In genomic region chr3:126076140-126076539, GRCh38 we compare ENCODE assay signal across 23 cellular contexts. TPM values are rescaled to one million over a fixed set of nuclear protein-coding genes. Genes with fewer than 3 reads are reported as not detected.
DNase-seq lines count a peak whose midpoint lies in the region; ATAC-seq, FAIRE-seq and TF ChIP-seq lines count a peak whose summit lies in the region.
"Had no signal": no experiment of that assay in that cellular context is flagged by ENCODE, and none has a peak within 500 bp of the region (broad histone marks: within the 10 kb centered on the region; RNA-seq: fewer than 3 reads in every experiment).

No MANE protein-coding gene starts in this region.

- no peak overlapping the region for H2AFZ ChIP-seq in HepG2 (ENCODE audit: low read length)

- intact Hi-C loops in HepG2 (cut with micrococcal nuclease; ENCODE audit: unreplicated experiment) (no loop called here), right lobe of liver (cut with DNase I) (no loop called here)

- H3K27me3 ChIP-seq in HepG2 (ENCODE audit: control insufficient read depth in 1 of 2, insufficient read depth in 2 of 2, low read length in 2 of 2) (no peaks in the 10 kb centered on the region), right lobe of liver (no peaks in the 10 kb centered on the region), bronchial epithelial cell (ENCODE audit: control insufficient read depth, insufficient read depth, low read length) (no peaks in the 10 kb centered on the region)
- H3K27me3 ChIP-seq: BLaER1 treated with 17β-estradiol and CSF1 and Interleukin-3, amounts not matched to agents 10 nM and 100 nM had no signal

- BruUV-seq in HepG2 (replicated peaks; lab: Mats Ljungman, UMichigan) = no TSS peak

- FAIRE-seq in HepG2 (lab: Jason Lieb, UNC) (peak; percentile 55), bronchial epithelial cell (lab: Jason Lieb, UNC) (peak; percentile 32)
- FAIRE-seq: A549, GM12891 had no signal

- H3K27ac ChIP-seq in HepG2 (ENCODE audit: extremely low read length, insufficient read depth, low read length) = no peak overlapping the region
- no peak overlapping the region for H3K27ac ChIP-seq in right lobe of liver
- H3K27ac ChIP-seq in VCaP = peak overlapping the region; percentile 20; the same call in 1 of the 2 replicates
- H3K27ac ChIP-seq: 22Rv1; A549; BLaER1 treated with 17β-estradiol and CSF1 and Interleukin-3, amounts not matched to agents 10 nM and 100 nM; C4-2B had no signal

- no peak overlapping the region for H3K4me3 ChIP-seq in HepG2 (replicated peaks in 1 of 3; ENCODE audit: insufficient read depth in 1 of 3, low read depth in 2 of 3, low read length in 3 of 3)
- H3K4me3 ChIP-seq in right lobe of liver = no peak overlapping the region
- H3K4me3 ChIP-seq in bronchial epithelial cell (ENCODE audit: low read depth, low read length) = no peak overlapping the region
- H3K4me3 ChIP-seq: A549; BLaER1 treated with 17β-estradiol and CSF1 and Interleukin-3, amounts not matched to agents 10 nM and 100 nM had no signal

- H3K9ac ChIP-seq in HepG2 (ENCODE audit: insufficient read depth, low read depth, low read length) = no peak overlapping the region
- H3K9ac ChIP-seq: BLaER1 treated with 17β-estradiol and CSF1 and Interleukin-3, amounts not matched to agents 10 nM and 100 nM had no signal

- DNase-seq in HepG2 (ENCODE audit: low spot score) (no peak), right lobe of liver (no peak), bronchial epithelial cell (ENCODE audit: low read depth) (no peak), NCI-H510A (lab: John Stamatoyannopoulos, UW) (no peak)
- DNase-seq in activated CD4-positive, alpha-beta T cell treated with anti-CD3 and anti-CD28 coated beads for 1 hour = no peak
- DNase-seq: AML-193; CD4-positive, alpha-beta memory T cell; CD4-positive, CD25-positive, alpha-beta regulatory T cell; CD8-positive, alpha-beta memory T cell; COR-L47; DMS 273 treated with DMSO at 0.1 percent for 48 hours; DMS153; DMS53; DMS79; DND-41; EL; GDM1 had no signal

- H3K9me3 ChIP-seq in HepG2 (ENCODE audit: low read length) = no peaks in the 10 kb centered on the region
- H3K9me3 ChIP-seq in right lobe of liver = no peaks in the 10 kb centered on the region
- H3K9me3 ChIP-seq: A549 had no signal

- ATAC-seq in HepG2 (no peak), right lobe of liver (no peak)
- ATAC-seq: A549 had no signal

- H3K4me1 ChIP-seq in HepG2 (ENCODE audit: insufficient read depth, low read length) = no peaks in the 10 kb centered on the region
- H3K4me1 ChIP-seq in right lobe of liver = no peaks in the 10 kb centered on the region
- H3K4me1 ChIP-seq: A549; BLaER1 treated with 17β-estradiol and CSF1 and Interleukin-3, amounts not matched to agents 10 nM and 100 nM had no signal

- TF ChIP-seq CTCF in HepG2 (CRISPR knock-in tag; IDR thresholded peaks at IDR 0.05) (no peak), right lobe of liver (IDR thresholded peaks at IDR 0.05) (no peak), VCaP (conservative IDR thresholded peaks at IDR 0.05) (no peak), bronchial epithelial cell (IDR thresholded peaks at IDR 0.05; ENCODE audit: insufficient read depth, low read length, severe bottlenecking) (no peak)

- H4K20me1 ChIP-seq in HepG2 (ENCODE audit: insufficient read depth, low read length) = no peaks in the 10 kb centered on the region

- in situ Hi-C loops in HepG2 (cut with HindIII; ENCODE audit: extremely low pct_ligation_motif_present, low pct_unique_long_range_greater_than_20kb) = no loop called here

- TF ChIP-seq POLR2A in HepG2 (IDR thresholded peaks at IDR 0.05; ENCODE audit: insufficient read depth in 1 of 2, low read depth in 2 of 2, low read length in 2 of 2) = no peak
- no peak for TF ChIP-seq POLR2A in right lobe of liver (IDR thresholded peaks at IDR 0.05)

- H3K36me3 ChIP-seq in HepG2 (replicated peaks in 1 of 2; ENCODE audit: control insufficient read depth in 1 of 2, insufficient read depth in 2 of 2, low read length in 2 of 2) (no peaks in the 10 kb centered on the region), right lobe of liver (no peaks in the 10 kb centered on the region), bronchial epithelial cell (ENCODE audit: control insufficient read depth, insufficient read depth, low read length) (no peaks in the 10 kb centered on the region)

- TF ChIP-seq EP300 in HepG2 (IDR thresholded peaks at IDR 0.05; ENCODE audit: low read depth in 2 of 2, low read length in 2 of 2) (no peak), HepG2 (CRISPR knock-in tag; IDR thresholded peaks at IDR 0.05; ENCODE audit: borderline replicate concordance) (no peak)

- H3K79me2 ChIP-seq in HepG2 (ENCODE audit: insufficient read depth, low read length) = no peaks in the 10 kb centered on the region

- no peak overlapping the region for H3K4me2 ChIP-seq in HepG2 (ENCODE audit: low read depth, low read length)
- H3K4me2 ChIP-seq: A549; BLaER1 treated with 17β-estradiol and CSF1 and Interleukin-3, amounts not matched to agents 10 nM and 100 nM had no signal

- POLR2A ChIA-PET in HepG2 (lab: Yijun Ruan, JAX) = no interaction called here

- CTCF ChIA-PET in HepG2 (lab: Yijun Ruan, JAX; ENCODE audit: low intra/inter-chr PET ratio, low total read pairs) = no interaction called here

- TF ChIP-seq RAD21 in HepG2 (CRISPR knock-in tag; IDR thresholded peaks at IDR 0.05) = no peak

TF ChIP-seq in HepG2, 621 proteins besides CTCF, POLR2A, EP300 and RAD21:
- TF ChIP-seq IKZF5 (CRISPR knock-in tag; IDR thresholded peaks at IDR 0.05) (no peak), SIN3A (IDR thresholded peaks at IDR 0.05; ENCODE audit: borderline replicate concordance, low read depth, low read length) (no peak), SYNCRIP (IDR thresholded peaks at IDR 0.05; ENCODE audit: insufficient read depth, low read depth, low read length) (no peak), ZFP41 (CRISPR knock-in tag; IDR thresholded peaks at IDR 0.05; ENCODE audit: borderline replicate concordance) (no peak), REXO4 (CRISPR knock-in tag; IDR thresholded peaks at IDR 0.05; ENCODE audit: borderline replicate concordance) (no peak), CBX2 (IDR thresholded peaks at IDR 0.05; ENCODE audit: low read depth, low read length) (no peak), CBX2 (CRISPR knock-in tag; IDR thresholded peaks at IDR 0.05; ENCODE audit: low read depth) (no peak), KLF12 (CRISPR knock-in tag; IDR thresholded peaks at IDR 0.05; ENCODE audit: borderline replicate concordance) (no peak), IRF2 (CRISPR knock-in tag; IDR thresholded peaks at IDR 0.05) (no peak), AGO2 (optimal IDR thresholded peaks at IDR 0.05; ENCODE audit: low read depth, low read length) (no peak), ZNF335 (CRISPR knock-in tag; IDR thresholded peaks at IDR 0.05) (no peak), KLF6 (CRISPR knock-in tag; IDR thresholded peaks at IDR 0.05) (no peak), ZSCAN20 (CRISPR knock-in tag; IDR thresholded peaks at IDR 0.05; ENCODE audit: borderline replicate concordance) (no peak)

RNA-seq across cellular contexts. Expression of gene SLC41A3, which starts 7.8 kb away (rescaled TPM):
- total RNA-seq in HepG2 (2016; rRNA removed; fragmentation: Illumina TruSeq; extraction: Trizol) (16.2 and 26.0 TPM in 2 replicates), right lobe of liver (10 to 100 TPM; 12.7 to 29.1 (median 15.9) TPM), bronchial epithelial cell (40.1 and 61.6 TPM in 2 replicates)
- total RNA-seq in HepG2 (2016; cell fraction: cytosol; rRNA removed; fragmentation: Illumina TruSeq; extraction: Trizol; ENCODE audit: low read depth) = 13.0 and 13.9 TPM in 2 replicates
- total RNA-seq in HepG2 (2016; cell fraction: insoluble cytoplasmic fraction; rRNA removed; fragmentation: Illumina TruSeq; extraction: Trizol) = 14.4 and 25.9 TPM in 2 replicates
- 26.7 and 29.5 TPM in 2 replicates for total RNA-seq in HepG2 (2016; cell fraction: membrane; rRNA removed; fragmentation: Illumina TruSeq; extraction: Trizol)
- total RNA-seq in HepG2 (2016; cell fraction: nucleus; rRNA removed; fragmentation: Illumina TruSeq; extraction: Trizol) = 29.5 and 32.0 TPM in 2 replicates
- polyA plus RNA-seq in HepG2 (2011; rRNA removed) = 71.1 and 86.1 TPM in 2 replicates
- 96.6 and 106 TPM in 2 replicates for polyA plus RNA-seq in HepG2 (2011; cell fraction: cytosol; rRNA removed)
- polyA plus RNA-seq in HepG2 (2011; cell fraction: nucleus; rRNA removed) = 91.3 and 94.1 TPM in 2 replicates
- polyA plus RNA-seq in HepG2 (2012) = 29.5 and 44.0 TPM in 2 replicates
- 14.8 and 14.9 TPM in 2 replicates for polyA plus RNA-seq in HepG2 (2016; cell fraction: cytosol; fragmentation: Illumina TruSeq; extraction: Trizol; ENCODE audit: low read depth)
- polyA plus RNA-seq in HepG2 (2016; cell fraction: insoluble cytoplasmic fraction; fragmentation: Illumina TruSeq; extraction: Trizol; ENCODE audit: low read depth) = 15.7 and 17.4 TPM in 2 replicates
- polyA plus RNA-seq in HepG2 (2016; cell fraction: membrane; fragmentation: Illumina TruSeq; extraction: Trizol; ENCODE audit: low read depth) = 21.4 and 26.3 TPM in 2 replicates
- polyA plus RNA-seq in HepG2 (2016; cell fraction: nucleus; fragmentation: Illumina TruSeq; extraction: Trizol; ENCODE audit: insufficient read depth, low read depth) = 46.8 and 48.2 TPM in 2 replicates
- polyA minus RNA-seq in HepG2 (2011; rRNA and poly(A)+ RNA removed; ENCODE audit: low replicate concordance) = 115 and 139 TPM in 2 replicates
- polyA minus RNA-seq in HepG2 (2011; cell fraction: cytosol; rRNA and poly(A)+ RNA removed) = 31.0 and 41.7 TPM in 2 replicates
- 32.1 and 40.2 TPM in 2 replicates for polyA minus RNA-seq in HepG2 (2011; cell fraction: nucleus; rRNA and poly(A)+ RNA removed)
